Comparison of ENCODE assay signal across 18 cellular contexts in genomic region chr1:167541013-167541412, GRCh38. TPM values are rescaled to one million over a fixed set of nuclear protein-coding genes. Genes with fewer than 3 reads are reported as not detected.
DNase-seq lines count a peak whose midpoint lies in the region; ATAC-seq and TF ChIP-seq lines count a peak whose summit lies in the region.
"Had no signal": no experiment of that assay in that cellular context is flagged by ENCODE, and none has a peak within 500 bp of the region (broad histone marks: within the 10 kb centered on the region; RNA-seq: fewer than 3 reads in every experiment).

No MANE protein-coding gene starts in this region.

- no peak for ATAC-seq in HG03442 (IDR thresholded peaks at IDR 0.05; ENCODE audit: unreplicated experiment)
- no peak for ATAC-seq in left lung

- peak overlapping the region; percentile 90 for H3K4me2 ChIP-seq in KMS-11
- no peak overlapping the region for H3K4me2 ChIP-seq in mammary epithelial cell (ENCODE audit: insufficient read depth, low read depth, low read length)
- no peak overlapping the region for H3K4me2 ChIP-seq in mesenchymal stem cell (ENCODE audit: low read length, poor library complexity, severe bottlenecking)
- H3K4me2 ChIP-seq: GM23338 had no signal

- intact Hi-C loops in mammary epithelial cell (cut with micrococcal nuclease), result no loop called here
- intact Hi-C loops in left lung (cut with DNase I), result no loop called here

- peaks cover 16% of the 10 kb centered on the region; the same call in 1 of the 2 replicates for H3K79me2 ChIP-seq in KMS-11 (ENCODE audit: insufficient read depth, low read depth)
- peaks cover 15% of the 10 kb centered on the region for H3K79me2 ChIP-seq in mammary epithelial cell (ENCODE audit: insufficient read depth, low read length)

- H3K4ac ChIP-seq in mesenchymal stem cell (ENCODE audit: low read depth in 1 of 2, low read length in 2 of 2), result no peak overlapping the region

- no peak overlapping the region for H2BK15ac ChIP-seq in mesenchymal stem cell (ENCODE audit: low read depth, poor library complexity, severe bottlenecking)

- H2BK5ac ChIP-seq in mesenchymal stem cell (ENCODE audit: low read depth, low read length, poor library complexity, severe bottlenecking), result no peak overlapping the region

- H3K36me3 ChIP-seq in KMS-11 (ENCODE audit: insufficient read depth) (peaks cover 21% of the 10 kb centered on the region; the same call in 1 of the 2 replicates), mammary epithelial cell (ENCODE audit: insufficient read depth, low read length) (peaks cover 12% of the 10 kb centered on the region), mesenchymal stem cell (ENCODE audit: control insufficient read depth in 1 of 2, insufficient read depth in 2 of 2, low read depth in 1 of 2, low read length in 2 of 2) (peaks cover 0 to 31% of the 10 kb centered on the region in 2 experiments), left lung (peaks cover 6 to 34% of the 10 kb centered on the region in 2 donors)
- H3K36me3 ChIP-seq: BE2C, brain microvascular endothelial cell had no signal

- CTCF ChIA-PET in mammary epithelial cell (lab: Charles Lee; ENCODE audit: low non-redundant PET), result no interaction called here

- H3K27ac ChIP-seq in KMS-11 (peak overlapping the region; percentile 90), mammary epithelial cell (ENCODE audit: insufficient read depth, low read depth, low read length) (no peak overlapping the region), mesenchymal stem cell (ENCODE audit: low read length, poor library complexity, severe bottlenecking) (no peak overlapping the region), left lung (no peak overlapping the region)
- H3K27ac ChIP-seq: brain microvascular endothelial cell, RWPE1, SK-N-MC had no signal

- no peak overlapping the region for H3K4me3 Mint-ChIP-seq in T-helper 2 cell treated with Interferon-gamma antibody and Interleukin-4, amounts not matched to agents 5 μg/mL and 100 μg/mL, for 36 hours
- H3K4me3 Mint-ChIP-seq: activated T-helper 17 cell treated with anti-CD3 and anti-CD28 coated beads, Interleukin-2, amount 50 U/mL, for 72 hours; GM23338; type B pancreatic cell had no signal

- H3K27me3 Mint-ChIP-seq in T-helper 2 cell treated with Interferon-gamma antibody and Interleukin-4, amounts not matched to agents 5 μg/mL and 100 μg/mL, for 36 hours (ENCODE audit: low read depth), result peaks cover 3% of the 10 kb centered on the region
- H3K27me3 Mint-ChIP-seq: activated T-helper 17 cell treated with anti-CD3 and anti-CD28 coated beads, Interleukin-2, amount 50 U/mL, for 72 hours; natural killer cell treated with Interleukin-12 subunit alpha and Interleukin-12 subunit beta and Interleukin-15 and Interleukin-18, amount 100 ng/mL, for 72 hours; type B pancreatic cell had no signal

- DNase-seq in T-helper 2 cell treated with Interferon-gamma antibody and Interleukin-4, amounts not matched to agents 5 μg/mL and 100 μg/mL, for 36 hours (ENCODE audit: low spot score), result no peak
- no peak for DNase-seq in T-helper 2 cell
- DNase-seq in mammary epithelial cell, result no peak
- DNase-seq in mesenchymal stem cell, result no peak
- DNase-seq in ecto neural progenitor cell (ENCODE audit: low spot score), result no peak
- no peak for DNase-seq in left lung
- DNase-seq: stimulated activated CD8-positive, alpha-beta memory T cell treated with anti-CD3 and anti-CD28 coated beads, Interleukin-4, amount 100 ng/mL, for 48 hours; T-helper 9 cell had no signal

- no peak overlapping the region for H2BK12ac ChIP-seq in mesenchymal stem cell (ENCODE audit: low read length in 2 of 2)

- H3K9ac ChIP-seq in KMS-11 (peak overlapping the region; percentile 22; the same call in 1 of the 2 replicates), mammary epithelial cell (ENCODE audit: insufficient read depth, low read length) (no peak overlapping the region), mesenchymal stem cell (ENCODE audit: low read length) (peak overlapping the region; percentile 28)

- in situ Hi-C loops in mammary epithelial cell (cut with MboI; ENCODE audit: low sequenced_read_pairs in 2 of 2), result loop anchor here in 1 of 2 donors (25.0 kb wide), 2 partner anchors 254 to 479 kb away; no protein-coding TSS in a partner anchor

- no peak overlapping the region for H4K8ac ChIP-seq in mesenchymal stem cell (ENCODE audit: low read length)

- H2AFZ ChIP-seq in KMS-11 (ENCODE audit: low read depth) (no peak overlapping the region), mammary epithelial cell (ENCODE audit: low read depth, low read length) (no peak overlapping the region), mesenchymal stem cell (ENCODE audit: low read depth, low read length) (no peak overlapping the region)
- H2AFZ ChIP-seq: GM23338 had no signal

- H2AK5ac ChIP-seq in mesenchymal stem cell (ENCODE audit: low read length, severe bottlenecking), result no peak overlapping the region

- H3K23ac ChIP-seq in mesenchymal stem cell (ENCODE audit: low read length in 2 of 2), result no peak overlapping the region

- no peaks in the 10 kb centered on the region for H4K20me1 ChIP-seq in KMS-11 (ENCODE audit: insufficient read depth)
- no peaks in the 10 kb centered on the region for H4K20me1 ChIP-seq in mammary epithelial cell (ENCODE audit: insufficient read depth, low read length)

- dilution Hi-C loops in mammary epithelial cell (cut with HindIII; ENCODE audit: low sequenced_read_pairs), result loop anchor here (25.0 kb wide), 1 partner anchor 479 kb away; no protein-coding TSS in a partner anchor

- H3K4me1 ChIP-seq in KMS-11 (ENCODE audit: low read depth, poor library complexity, severe bottlenecking), result peaks cover 93% of the 10 kb centered on the region
- H3K4me1 ChIP-seq in mammary epithelial cell (ENCODE audit: insufficient read depth, low read length), result peaks cover 43% of the 10 kb centered on the region
- H3K4me1 ChIP-seq in mesenchymal stem cell (ENCODE audit: control insufficient read depth, insufficient read depth, low read depth, low read length), result peaks cover 2% of the 10 kb centered on the region
- peaks cover 6 to 47% of the 10 kb centered on the region in 2 donors for H3K4me1 ChIP-seq in left lung
- H3K4me1 ChIP-seq: BE2C had no signal

- BruUV-seq in mammary epithelial cell (replicated peaks; lab: Mats Ljungman, UMichigan), result TSS peak; percentile 67

- H4K91ac ChIP-seq in mesenchymal stem cell (ENCODE audit: low read length), result no peak overlapping the region

- no peak overlapping the region for H3K14ac ChIP-seq in mesenchymal stem cell (ENCODE audit: low read length in 2 of 2)

- H3K18ac ChIP-seq in mesenchymal stem cell (ENCODE audit: low read depth in 1 of 2, low read length in 2 of 2), result no peak overlapping the region

- H3K79me1 ChIP-seq in mesenchymal stem cell (replicated peaks; ENCODE audit: low read length, poor library complexity, severe bottlenecking), result no peaks in the 10 kb centered on the region

- H3K27me3 ChIP-seq in KMS-11 (ENCODE audit: insufficient read depth, low read depth) (no peaks in the 10 kb centered on the region), mammary epithelial cell (ENCODE audit: insufficient read depth, low read length) (no peaks in the 10 kb centered on the region), mesenchymal stem cell (ENCODE audit: control insufficient read depth in 1 of 2, insufficient read depth in 1 of 2, low read length in 2 of 2) (no peaks in the 10 kb centered on the region), left lung (no peaks in the 10 kb centered on the region)
- H3K27me3 ChIP-seq: BE2C, brain microvascular endothelial cell had no signal

- peaks cover 53% of the 10 kb centered on the region for H3K4me1 Mint-ChIP-seq in T-helper 2 cell treated with Interferon-gamma antibody and Interleukin-4, amounts not matched to agents 5 μg/mL and 100 μg/mL, for 36 hours (ENCODE audit: low read depth)

- H3K27ac Mint-ChIP-seq in T-helper 2 cell treated with Interferon-gamma antibody and Interleukin-4, amounts not matched to agents 5 μg/mL and 100 μg/mL, for 36 hours, result peak overlapping the region; percentile 4
- H3K27ac Mint-ChIP-seq: activated T-helper 17 cell treated with anti-CD3 and anti-CD28 coated beads, Interleukin-2, amount 50 U/mL, for 72 hours; GM23338; type B pancreatic cell had no signal

- H3K9me3 ChIP-seq in mammary epithelial cell (replicated peaks; ENCODE audit: insufficient read depth, low read length), result no peaks in the 10 kb centered on the region
- no peaks in the 10 kb centered on the region for H3K9me3 ChIP-seq in mesenchymal stem cell (ENCODE audit: control insufficient read depth, low read length)
- H3K9me3 ChIP-seq in left lung, result no peaks in the 10 kb centered on the region
- H3K9me3 ChIP-seq: BE2C had no signal

- no peaks in the 10 kb centered on the region for H3K36me3 Mint-ChIP-seq in T-helper 2 cell treated with Interferon-gamma antibody and Interleukin-4, amounts not matched to agents 5 μg/mL and 100 μg/mL, for 36 hours (ENCODE audit: low read depth)

- H3K4me3 ChIP-seq in KMS-11 (IDR thresholded peaks at IDR 0.05; ENCODE audit: insufficient read depth, low read depth, low read length) (no peak overlapping the region), mammary epithelial cell (replicated peaks in 1 of 3; ENCODE audit: insufficient read depth in 1 of 3, low read depth in 2 of 3, low read length in 3 of 3) (no peak overlapping the region), mesenchymal stem cell (ENCODE audit: insufficient read depth in 1 of 2, low read depth in 1 of 2, low read length in 2 of 2) (no peak overlapping the region), left lung (no peak overlapping the region)
- H3K4me3 ChIP-seq: GM23338, SK-N-MC had no signal

- H2BK120ac ChIP-seq in mesenchymal stem cell (ENCODE audit: low read depth, low read length), result no peak overlapping the region

- TF ChIP-seq CTCF in KMS-11 (conservative IDR thresholded peaks at IDR 0.05; ENCODE audit: low read depth, low read length) (no peak), mammary epithelial cell (conservative IDR thresholded peaks at IDR 0.05 in 1 of 2, IDR thresholded peaks at IDR 0.05 in 1 of 2; ENCODE audit: extremely low read depth in 1 of 2, insufficient read depth in 1 of 2, low read depth in 1 of 2, low read length in 2 of 2) (no peak), left lung (IDR thresholded peaks at IDR 0.05) (no peak)

- H3K9me3 Mint-ChIP-seq in T-helper 2 cell treated with Interferon-gamma antibody and Interleukin-4, amounts not matched to agents 5 μg/mL and 100 μg/mL, for 36 hours, result no peaks in the 10 kb centered on the region
- H3K9me3 Mint-ChIP-seq: activated T-helper 17 cell treated with anti-CD3 and anti-CD28 coated beads, Interleukin-2, amount 50 U/mL, for 72 hours; GM23338; natural killer cell treated with Interleukin-12 subunit alpha and Interleukin-12 subunit beta and Interleukin-15 and Interleukin-18, amount 100 ng/mL, for 72 hours; type B pancreatic cell had no signal

RNA-seq across cellular contexts. Expression of gene CREG1, which starts 12.5 kb away (rescaled TPM):
- 100 to 1,000 TPM; 105 to 242 TPM for total RNA-seq in mammary epithelial cell
- polyA plus RNA-seq in mammary epithelial cell, result 179 TPM
- 66.8 TPM for polyA minus RNA-seq in mammary epithelial cell
- polyA plus RNA-seq in mesenchymal stem cell (2013, experiment 1 of 2), result 87.5 TPM
- 90.9 TPM for polyA plus RNA-seq in mesenchymal stem cell (2013, experiment 2 of 2)
- total RNA-seq in left lung, result 100 to 1,000 TPM; 132 to 157 TPM

RNA-seq across cellular contexts. Expression of gene CD247, which starts 22.7 kb away (rescaled TPM):
- total RNA-seq in mammary epithelial cell, result not detected
- polyA plus RNA-seq in mammary epithelial cell, result 0.07 TPM
- not detected for polyA minus RNA-seq in mammary epithelial cell
- not detected for polyA plus RNA-seq in mesenchymal stem cell (2013, experiment 1 of 2)
- polyA plus RNA-seq in mesenchymal stem cell (2013, experiment 2 of 2), result not detected
- 1 to 10 TPM; 5.3 to 5.6 TPM for total RNA-seq in left lung

Comparison
In these comparisons a context has a peak if more than half of its experiments do, and no peak if none do; other contexts are left out.
1. RNA of gene CD247, which starts 22.7 kb away (total RNA-seq): 5.3 to 5.6 TPM in left lung; not detected in mammary epithelial cell; every median in the first group is over 4 times any median in the second.